16 cellular contexts compared by ENCODE assay signal in the genomic region with DNA sequence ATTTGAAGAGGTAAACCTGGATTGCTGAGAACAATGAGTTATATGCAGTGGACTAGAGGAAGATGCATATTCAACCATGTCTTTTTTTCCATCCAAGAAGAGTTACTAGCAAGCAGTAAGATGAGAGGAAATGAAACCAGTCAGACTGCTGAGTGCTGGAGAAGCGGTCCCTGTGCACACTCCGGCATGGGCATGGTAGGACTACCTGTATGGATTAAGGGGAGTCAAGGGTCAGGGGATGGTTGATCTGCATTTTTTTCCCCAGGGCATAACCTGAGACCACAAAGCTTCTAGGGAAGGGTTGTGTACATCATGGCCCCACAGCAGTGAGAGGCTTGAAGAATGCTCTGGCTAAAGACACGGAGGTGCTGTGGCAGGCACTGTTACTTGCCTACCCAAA.
DNase-seq lines count a peak whose midpoint lies in the region; ATAC-seq and TF ChIP-seq lines count a peak whose summit lies in the region.
"Had no signal": no experiment of that assay in that cellular context is flagged by ENCODE, and none has a peak within 500 bp of the region (broad histone marks: within the 10 kb centered on the region; RNA-seq: fewer than 3 reads in every experiment).

No MANE protein-coding gene starts in this region.

- TF ChIP-seq CTCF in right atrium auricular region (IDR thresholded peaks at IDR 0.05): no peak
- TF ChIP-seq CTCF in left ventricle myocardium inferior (IDR thresholded peaks at IDR 0.05; ENCODE audit: borderline replicate concordance): no peak
- no peak for TF ChIP-seq CTCF in upper lobe of right lung (IDR thresholded peaks at IDR 0.05)

- H3K9me3 ChIP-seq in right atrium auricular region: no peaks in the 10 kb centered on the region
- no peaks in the 10 kb centered on the region for H3K9me3 ChIP-seq in left ventricle myocardium inferior (replicated peaks)
- H3K9me3 ChIP-seq in upper lobe of right lung: no peaks in the 10 kb centered on the region
- H3K9me3 ChIP-seq in SJCRH30 (replicated peaks): no peaks in the 10 kb centered on the region
- H3K9me3 ChIP-seq: sigmoid colon, SJSA1, thyroid gland had no signal

- H3K27ac ChIP-seq in right atrium auricular region: no peak overlapping the region
- peak overlapping the region; percentile 47 for H3K27ac ChIP-seq in left ventricle myocardium inferior (replicated peaks)
- H3K27ac ChIP-seq in upper lobe of right lung: no peak overlapping the region
- no peak overlapping the region for H3K27ac ChIP-seq in SJCRH30
- H3K27ac ChIP-seq: SJSA1 had no signal

- H3K4me1 ChIP-seq in right atrium auricular region (peaks cover 0 to 39% of the 10 kb centered on the region in 2 donors), left ventricle myocardium inferior (peaks cover 71% of the 10 kb centered on the region), upper lobe of right lung (peaks cover 19% of the 10 kb centered on the region), SJCRH30 (no peaks in the 10 kb centered on the region)
- H3K4me1 ChIP-seq: SJSA1 had no signal

- ATAC-seq in Right ventricle myocardium superior (ENCODE audit: poor library complexity) (peak; percentile 28), SK-N-SH treated with all-trans-retinoic acid at 6 μM for 48 hours (peak; percentile 26), upper lobe of right lung (peak; percentile 46), HG03571 (IDR thresholded peaks at IDR 0.05; ENCODE audit: unreplicated experiment) (no peak)

- H3K27me3 ChIP-seq in right atrium auricular region: no peaks in the 10 kb centered on the region
- no peaks in the 10 kb centered on the region for H3K27me3 ChIP-seq in left ventricle myocardium inferior (ENCODE audit: low read depth)
- H3K27me3 ChIP-seq in upper lobe of right lung: no peaks in the 10 kb centered on the region
- H3K27me3 ChIP-seq in SJCRH30: no peaks in the 10 kb centered on the region
- H3K27me3 ChIP-seq: sigmoid colon, SJSA1, thyroid gland had no signal

- H3K4me3 ChIP-seq in right atrium auricular region (no peak overlapping the region), left ventricle myocardium inferior (no peak overlapping the region), upper lobe of right lung (no peak overlapping the region), SJCRH30 (no peak overlapping the region)
- H3K4me3 ChIP-seq: lung, sigmoid colon, SJSA1, thyroid gland had no signal

- H3K36me3 ChIP-seq in right atrium auricular region (peaks cover 13% of the 10 kb centered on the region), left ventricle myocardium inferior (peaks cover 38% of the 10 kb centered on the region), upper lobe of right lung (peaks cover 32% of the 10 kb centered on the region), SJCRH30 (peaks cover 38% of the 10 kb centered on the region)

- DNase-seq in Right ventricle myocardium superior: no peak
- DNase-seq in right atrium auricular region (ENCODE audit: low spot score): no peak
- no peak for DNase-seq in left ventricle myocardium inferior
- DNase-seq in upper lobe of right lung: no peak
- DNase-seq in SJCRH30: no peak
- no peak for DNase-seq in GDM1 (lab: John Stamatoyannopoulos, UW)
- DNase-seq: activated naive CD8-positive, alpha-beta T cell treated with anti-CD3 and anti-CD28 coated beads, Interleukin-2, amount 10 ng/mL, durations not matched to agents 7 days and 5 days; NCI-H2171 treated with DMSO at 0.1 percent for 48 hours; sigmoid colon; stimulated activated CD4-positive, alpha-beta T cell treated with anti-CD3 and anti-CD28 coated beads, Interleukin-2, amount 100 ng/mL, for 48 hours; stimulated activated CD8-positive, alpha-beta memory T cell treated with anti-CD3 and anti-CD28 coated beads, Interleukin-4, amount 100 ng/mL, for 48 hours; thyroid gland had no signal

- intact Hi-C loops in Right ventricle myocardium superior (cut with DNase I) (no loop called here), left ventricle myocardium inferior (cut with micrococcal nuclease) (no loop called here), upper lobe of right lung (cut with DNase I) (no loop called here)

TF ChIP-seq in SK-N-SH treated with all-trans-retinoic acid at 6 μM for 48 hours, 23 proteins besides CTCF, POLR2A, EP300 and RAD21:
- TF ChIP-seq, protein P1, sequence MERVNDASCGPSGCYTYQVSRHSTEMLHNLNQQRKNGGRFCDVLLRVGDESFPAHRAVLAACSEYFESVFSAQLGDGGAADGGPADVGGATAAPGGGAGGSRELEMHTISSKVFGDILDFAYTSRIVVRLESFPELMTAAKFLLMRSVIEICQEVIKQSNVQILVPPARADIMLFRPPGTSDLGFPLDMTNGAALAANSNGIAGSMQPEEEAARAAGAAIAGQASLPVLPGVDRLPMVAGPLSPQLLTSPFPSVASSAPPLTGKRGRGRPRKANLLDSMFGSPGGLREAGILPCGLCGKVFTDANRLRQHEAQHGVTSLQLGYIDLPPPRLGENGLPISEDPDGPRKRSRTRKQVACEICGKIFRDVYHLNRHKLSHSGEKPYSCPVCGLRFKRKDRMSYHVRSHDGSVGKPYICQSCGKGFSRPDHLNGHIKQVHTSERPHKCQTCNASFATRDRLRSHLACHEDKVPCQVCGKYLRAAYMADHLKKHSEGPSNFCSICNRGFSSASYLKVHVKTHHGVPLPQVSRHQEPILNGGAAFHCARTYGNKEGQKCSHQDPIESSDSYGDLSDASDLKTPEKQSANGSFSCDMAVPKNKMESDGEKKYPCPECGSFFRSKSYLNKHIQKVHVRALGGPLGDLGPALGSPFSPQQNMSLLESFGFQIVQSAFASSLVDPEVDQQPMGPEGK (CRISPR knock-in tag; IDR thresholded peaks at IDR 0.05; ENCODE audit: borderline replicate concordance): no peak
- TF ChIP-seq OSR1 (CRISPR knock-in tag; IDR thresholded peaks at IDR 0.05): no peak
